11 cellular contexts compared by ENCODE assay signal in genomic region chrX:130081421-130082045, GRCh38. TPM values are rescaled to one million over a fixed set of nuclear protein-coding genes. Genes with fewer than 3 reads are reported as not detected.
DNase-seq lines count a peak whose midpoint lies in the region; ATAC-seq, FAIRE-seq and TF ChIP-seq lines count a peak whose summit lies in the region.
"Had no signal": no experiment of that assay in that cellular context is flagged by ENCODE, and none has a peak within 500 bp of the region (broad histone marks: within the 10 kb centered on the region; RNA-seq: fewer than 3 reads in every experiment).

No MANE protein-coding gene starts in this region.

- H3K9ac ChIP-seq in Karpas-422 (ENCODE audit: low read length) (peak overlapping the region; percentile 58; the same call in 1 of the 2 replicates), GM12878 (ENCODE audit: control insufficient read depth, insufficient read depth, low read length) (peak overlapping the region; percentile 47), SK-N-SH (no peak overlapping the region)

- H3K9me3 ChIP-seq in CD4-positive, alpha-beta T cell (ENCODE audit: control insufficient read depth, low read length) = no peaks in the 10 kb centered on the region
- H3K9me3 ChIP-seq in Karpas-422 (ENCODE audit: low read length) (no peaks in the 10 kb centered on the region), GM12878 (replicated peaks; ENCODE audit: control insufficient read depth, insufficient read depth, low read length) (no peaks in the 10 kb centered on the region), SK-N-SH (no peaks in the 10 kb centered on the region)

- peak overlapping the region; percentile 93 for H3K27ac Mint-ChIP-seq in CD4-positive, alpha-beta T cell
- H3K27ac Mint-ChIP-seq in osteocyte (ENCODE audit: unreplicated experiment) = peak overlapping the region; percentile 65

- no peak for DNase-seq in CD4-positive, alpha-beta T cell
- no peak for DNase-seq in Karpas-422
- DNase-seq in GM12878 (ENCODE audit: low read depth, low spot score) = no peak
- DNase-seq in osteocyte (ENCODE audit: extremely low spot score, unreplicated experiment) = no peak
- DNase-seq in SK-N-SH = no peak
- no peak for DNase-seq in DMS79 (lab: John Stamatoyannopoulos, UW)
- DNase-seq in NCI-H2196 (lab: John Stamatoyannopoulos, UW; ENCODE audit: unreplicated experiment) = no peak
- DNase-seq: NCI-H774 had no signal

- TF ChIP-seq POLR2A in GM12878 (IDR thresholded peaks at IDR 0.05; ENCODE audit: low read depth, low read length) = 0 out of 2 replicates have a peak, but pooled peaks have one; percentile 5

- TF ChIP-seq EP300 in GM12878 (IDR thresholded peaks at IDR 0.05; ENCODE audit: borderline replicate concordance in 1 of 2, control insufficient read depth in 1 of 2, low read depth in 2 of 2, low read length in 2 of 2) (no peak), SK-N-SH (IDR thresholded peaks at IDR 0.05; ENCODE audit: borderline replicate concordance in 1 of 2, low read depth in 1 of 2, low read length in 1 of 2) (no peak)

- peak overlapping the region; percentile 61 for H3K27ac ChIP-seq in CD4-positive, alpha-beta T cell (ENCODE audit: low read depth, low read length)
- peak overlapping the region; percentile 89 for H3K27ac ChIP-seq in Karpas-422 (ENCODE audit: low read length)
- peak overlapping the region; percentile 93 for H3K27ac ChIP-seq in GM12878 (ENCODE audit: control insufficient read depth, insufficient read depth)
- peak overlapping the region in 1 of 2 experiments; percentile 18; a peak in 1 of 4 replicates for H3K27ac ChIP-seq in SK-N-SH (ENCODE audit: low read depth in 2 of 2, low read length in 1 of 2)

- H3K4me3 Mint-ChIP-seq in CD4-positive, alpha-beta T cell = peak overlapping the region; percentile 75
- no peak overlapping the region for H3K4me3 Mint-ChIP-seq in osteocyte (ENCODE audit: unreplicated experiment)

- H3K36me3 ChIP-seq in Karpas-422 (ENCODE audit: insufficient read depth, low read length) = no peaks in the 10 kb centered on the region
- peaks cover 0 to 7% of the 10 kb centered on the region in 2 experiments; a peak in 3 of 4 replicates for H3K36me3 ChIP-seq in GM12878 (ENCODE audit: control insufficient read depth in 2 of 2, insufficient read depth in 2 of 2, low read length in 1 of 2)
- H3K36me3 ChIP-seq in SK-N-SH (replicated peaks in 1 of 2; ENCODE audit: control insufficient read depth in 1 of 2, insufficient read depth in 2 of 2, low read length in 1 of 2) = no peaks in the 10 kb centered on the region

- no peak for ATAC-seq in CD4-positive, alpha-beta T cell (ENCODE audit: poor library complexity)
- no peak for ATAC-seq in GM12878
- no peak for ATAC-seq in HG02973 (IDR thresholded peaks at IDR 0.05; ENCODE audit: unreplicated experiment)

- H3K27me3 Mint-ChIP-seq in CD4-positive, alpha-beta T cell = no peaks in the 10 kb centered on the region
- no peaks in the 10 kb centered on the region for H3K27me3 Mint-ChIP-seq in osteocyte (ENCODE audit: unreplicated experiment)

- H3K4me1 ChIP-seq in Karpas-422 (ENCODE audit: low read length) (peaks cover 48% of the 10 kb centered on the region), GM12878 (ENCODE audit: control insufficient read depth, insufficient read depth, low read length) (peaks cover 40% of the 10 kb centered on the region), SK-N-SH (ENCODE audit: control insufficient read depth in 1 of 2, insufficient read depth in 2 of 2, low read depth in 1 of 2, low read length in 1 of 2) (peaks cover 0 to 17% of the 10 kb centered on the region in 2 experiments; a peak in 1 of 4 replicates)

- H3K79me2 ChIP-seq in Karpas-422 (ENCODE audit: low read length) = peaks cover 14% of the 10 kb centered on the region
- H3K79me2 ChIP-seq in GM12878 (ENCODE audit: control insufficient read depth, insufficient read depth, low read length) = peaks cover 37% of the 10 kb centered on the region
- H3K79me2 ChIP-seq in SK-N-SH (ENCODE audit: insufficient read depth) = no peaks in the 10 kb centered on the region

- H3K4me2 ChIP-seq in Karpas-422 (ENCODE audit: low read depth, low read length, poor library complexity, severe bottlenecking) (no peak overlapping the region), GM12878 (ENCODE audit: control insufficient read depth, insufficient read depth) (peak overlapping the region; percentile 92), SK-N-SH (no peak overlapping the region)

- H4K20me1 ChIP-seq in Karpas-422 (ENCODE audit: insufficient read depth, low read depth, low read length) (no peaks in the 10 kb centered on the region), GM12878 (ENCODE audit: control insufficient read depth, insufficient read depth) (no peaks in the 10 kb centered on the region), SK-N-SH (ENCODE audit: insufficient read depth) (no peaks in the 10 kb centered on the region)

- H3K9me2 ChIP-seq in Karpas-422 (replicated peaks; ENCODE audit: insufficient read depth, low read length) (no peaks in the 10 kb centered on the region), SK-N-SH (no peaks in the 10 kb centered on the region)

- H3K4me3 ChIP-seq in Karpas-422 (ENCODE audit: low read length) (no peak overlapping the region), GM12878 (peak overlapping the region; percentile 56), SK-N-SH (ENCODE audit: low read depth in 2 of 2, low read length in 1 of 2) (no peak overlapping the region)

- in situ Hi-C loops in GM12878 (cut with MboI) = loop anchor here (10.0 kb wide), 1 partner anchor 93 kb away; the partner anchor contains the start of gene RAB33A

- TF ChIP-seq CTCF in CD4-positive, alpha-beta T cell (IDR thresholded peaks at IDR 0.05) = no peak
- TF ChIP-seq CTCF in GM12878 (IDR thresholded peaks at IDR 0.05 in 2 of 3, conservative IDR thresholded peaks at IDR 0.05 in 1 of 3; ENCODE audit: control insufficient read depth in 2 of 3, extremely low read depth in 1 of 3, insufficient read depth in 1 of 3, low read depth in 3 of 3, low read length in 3 of 3) (no peak), osteocyte (IDR thresholded peaks at IDR 0.05) (no peak), SK-N-SH (IDR thresholded peaks at IDR 0.05) (no peak)

- H2AFZ ChIP-seq in Karpas-422 (ENCODE audit: low read length) (no peak overlapping the region), GM12878 (ENCODE audit: control insufficient read depth, low read depth, low read length) (no peak overlapping the region), SK-N-SH (ENCODE audit: low read depth) (no peak overlapping the region)

- 54% methylated on average over 11 of the region's 12 CpGs for WGBS in GM12878 (ENCODE audit: insufficient coverage, insufficient replicate concordance, low lambda C conversion rate, missing lambda C conversion rate)
- WGBS in SK-N-SH (ENCODE audit: low lambda C conversion rate) = 44% methylated on average over 11 of the region's 12 CpGs

- H3K36me3 Mint-ChIP-seq in CD4-positive, alpha-beta T cell (ENCODE audit: low read depth) = peaks cover 12% of the 10 kb centered on the region
- no peaks in the 10 kb centered on the region for H3K36me3 Mint-ChIP-seq in osteocyte (ENCODE audit: unreplicated experiment)

- H3K4me1 Mint-ChIP-seq in CD4-positive, alpha-beta T cell (ENCODE audit: low read depth) = peaks cover 45% of the 10 kb centered on the region
- H3K4me1 Mint-ChIP-seq in osteocyte (ENCODE audit: unreplicated experiment) = peaks cover 37% of the 10 kb centered on the region

- no peaks in the 10 kb centered on the region for H3K9me3 Mint-ChIP-seq in CD4-positive, alpha-beta T cell
- no peaks in the 10 kb centered on the region for H3K9me3 Mint-ChIP-seq in osteocyte (ENCODE audit: unreplicated experiment)

- SMC1A ChIA-PET in GM12878 (lab: Charles Lee; ENCODE audit: uncharacterized antibody, unreplicated experiment) = interaction anchor here (0.7 to 4.7 kb wide), 9 partner anchors 10 to 109 kb away, joined by 3 to 69 read pairs (median 15); no protein-coding TSS in a partner anchor

- BruUV-seq in GM12878 (replicated peaks; lab: Mats Ljungman, UMichigan) = no TSS peak

- FAIRE-seq in GM12878 (lab: Jason Lieb, UNC) = no peak
- FAIRE-seq: bronchial epithelial cell, frontal cortex had no signal

- CTCF ChIA-PET in CD4-positive, alpha-beta T cell (lab: Charles Lee) = interaction anchor here (0.9 to 5.6 kb wide), 8 partner anchors 9 to 113 kb away, joined by 3 to 76 read pairs (median 5); no protein-coding TSS in a partner anchor
- CTCF ChIA-PET in GM12878 (lab: Yijun Ruan, JAX) (interaction anchor here (0.6 to 6.0 kb wide), 14 partner anchors 10 to 181 kb away, joined by 3 to 132 read pairs (median 6); partner anchors contain the start of gene AIFM1), SK-N-SH (lab: Yijun Ruan, JAX) (interaction anchor here (0.8 to 5.5 kb wide), 14 partner anchors 13 to 481 kb away, joined by 3 to 113 read pairs (median 6); partner anchors contain the start of genes AIFM1 and RAB33A)

- no peaks in the 10 kb centered on the region for H3K27me3 ChIP-seq in CD4-positive, alpha-beta T cell (ENCODE audit: control insufficient read depth, insufficient read depth, low read length)
- H3K27me3 ChIP-seq in Karpas-422 (ENCODE audit: low read length) (no peaks in the 10 kb centered on the region), GM12878 (replicated peaks in 1 of 2; ENCODE audit: control insufficient read depth in 2 of 2, insufficient read depth in 2 of 2, low read length in 1 of 2) (no peaks in the 10 kb centered on the region), SK-N-SH (ENCODE audit: insufficient read depth) (peaks cover 28% of the 10 kb centered on the region; the same call in 1 of the 2 replicates)

- intact Hi-C loops in CD4-positive, alpha-beta T cell (cut with DNase I, micrococcal nuclease) = loop anchor here (1.0 to 2.0 kb wide), 4 partner anchors 27 to 111 kb away; no protein-coding TSS in a partner anchor
- intact Hi-C loops in GM12878 (cut with micrococcal nuclease; ENCODE audit: unreplicated experiment) = loop anchor here (1.0 to 10.0 kb wide), 3 partner anchors 39 to 183 kb away; partner anchors contain the start of genes RAB33A and ZNF280C

- RAD21 ChIA-PET in GM12878 (lab: Charles Lee; ENCODE audit: unreplicated experiment) = interaction anchor here (0.9 to 5.1 kb wide), 12 partner anchors 11 to 150 kb away, joined by 3 to 75 read pairs (median 3); partner anchors contain the start of gene AIFM1

- POLR2A ChIA-PET in CD4-positive, alpha-beta T cell (lab: Charles Lee) = interaction anchor here (0.6 to 2.6 kb wide), 10 partner anchors 9 to 95 kb away, joined by 3 to 15 read pairs (median 5); partner anchors contain the start of genes AIFM1, ELF4 and RAB33A
- POLR2A ChIA-PET in GM12878 (lab: Charles Lee) (interaction anchor here (0.7 to 2.4 kb wide), 5 partner anchors 17 to 309 kb away, joined by 3 to 13 read pairs (median 4); no protein-coding TSS in a partner anchor), SK-N-SH (lab: Yijun Ruan, JAX) (no interaction called here)

- no peaks in the 10 kb centered on the region for H3F3A ChIP-seq in SK-N-SH (replicated peaks; ENCODE audit: insufficient read depth)

- TF ChIP-seq RAD21 in GM12878 (IDR thresholded peaks at IDR 0.05; ENCODE audit: insufficient read depth, low read depth, low read length) = no peak
- no peak for TF ChIP-seq RAD21 in SK-N-SH (IDR thresholded peaks at IDR 0.05; ENCODE audit: low read length)

RNA-seq across cellular contexts. Expression of gene ELF4, which starts 28.8 kb away (rescaled TPM):
- total RNA-seq in CD4-positive, alpha-beta T cell = 10 to 100 TPM; 17.3 to 17.4 TPM
- total RNA-seq in Karpas-422 (2014; rRNA removed; shearing (Covaris generic); ENCODE audit: low replicate concordance) = 29.1 and 31.7 TPM in 2 replicates
- 14.4 and 16.4 TPM in 2 replicates for total RNA-seq in GM12878 (2013; cell fraction: nucleolus; rRNA removed)
- total RNA-seq in GM12878 (2014; rRNA removed) (22.9 and 25.8 TPM in 2 replicates), GM12878 (2014; rRNA removed; fragmentation: Illumina TruSeq; extraction: Trizol) (12.3 and 13.8 TPM in 2 replicates), GM12878 (2021) (34.4 and 35.1 TPM in 2 replicates), osteocyte (24.9 and 25.2 TPM in 2 replicates)
- polyA plus RNA-seq in GM12878 (2011; ENCODE audit: low read depth) = 17.4 TPM
- polyA plus RNA-seq in GM12878 (2011; rRNA removed) (15.7 and 33.0 TPM in 2 replicates), GM12878 (2014; fragmentation: Illumina TruSeq; extraction: Trizol) (32.3 and 36.7 TPM in 2 replicates), GM12878 (2014; fragmentation: Nextera tagmentation; extraction: Ambion mirVana) (1 to 10 TPM; 4.0 to 5.2 TPM), GM12878 (2014; rRNA removed) (24.7 and 27.3 TPM in 2 replicates), GM12878 (2016; fragmentation: Nextera tagmentation; extraction: Ambion mirVana) (10 to 100 TPM; 19.3 to 20.4 TPM), SK-N-SH (2012; rRNA removed) (7.7 and 9.6 TPM in 2 replicates)
- 35.0 and 43.1 TPM in 2 replicates for polyA plus RNA-seq in GM12878 (2011; cell fraction: cytosol; rRNA removed)
- 28.0 and 31.1 TPM in 2 replicates for polyA plus RNA-seq in GM12878 (2011; cell fraction: nucleus; rRNA removed)
- 24.3 and 24.6 TPM in 2 replicates for polyA plus RNA-seq in GM12878 (2012)
- polyA minus RNA-seq in GM12878 (2011; rRNA and poly(A)+ RNA removed) = 39.8 and 47.5 TPM in 2 replicates
- polyA minus RNA-seq in GM12878 (2011; cell fraction: cytosol; rRNA and poly(A)+ RNA removed) = 21.8 and 27.7 TPM in 2 replicates
- polyA minus RNA-seq in GM12878 (2011; cell fraction: nucleus; rRNA and poly(A)+ RNA removed) = 7.3 and 10.4 TPM in 2 replicates
- polyA plus RNA-seq in SK-N-SH (2012; cell fraction: cytosol; rRNA removed) = 7.3 and 8.9 TPM in 2 replicates
- 8.2 and 9.4 TPM in 2 replicates for polyA plus RNA-seq in SK-N-SH (2012; cell fraction: nucleus; rRNA removed)
